Comparison of ENCODE assay signal across 8 cellular contexts in the genomic region with DNA sequence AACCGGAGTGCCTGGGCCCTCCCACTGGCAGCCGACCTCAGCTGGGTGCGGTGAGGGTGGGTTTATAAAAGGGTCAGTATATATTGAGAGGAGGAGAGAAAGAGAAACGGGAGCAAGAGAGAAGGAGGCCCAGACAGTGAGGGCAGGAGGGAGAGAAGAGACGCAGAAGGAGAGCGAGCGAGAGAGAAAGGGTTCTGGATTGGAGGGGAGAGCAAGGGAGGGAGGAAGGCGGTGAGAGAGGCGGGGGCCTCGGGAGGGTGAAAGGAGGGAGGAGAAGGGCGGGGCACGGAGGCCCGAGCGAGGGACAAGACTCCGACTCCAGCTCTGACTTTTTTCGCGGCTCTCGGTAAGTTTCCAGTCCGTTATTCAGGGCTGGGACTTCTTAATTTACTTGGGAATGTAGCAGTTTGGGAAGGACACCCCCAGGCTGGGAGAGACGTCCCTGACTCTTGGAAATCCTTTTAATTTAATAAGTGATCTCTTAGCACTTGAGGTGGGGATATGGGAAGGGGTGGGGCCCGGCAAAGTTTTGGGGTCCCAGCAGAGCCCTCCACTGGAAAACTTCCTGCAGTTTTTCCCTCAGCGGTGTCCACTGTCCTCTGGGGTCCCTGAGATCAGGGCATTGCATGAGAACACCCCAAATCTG. TPM values are rescaled to one million over a fixed set of nuclear protein-coding genes. Genes with fewer than 3 reads are reported as not detected.
A peak's percentile ranks its signal among the peaks of the same experiment; 100 is the strongest.
DNase-seq lines count a peak whose midpoint lies in the region; TF ChIP-seq lines count a peak whose summit lies in the region.

A gene with protein sequence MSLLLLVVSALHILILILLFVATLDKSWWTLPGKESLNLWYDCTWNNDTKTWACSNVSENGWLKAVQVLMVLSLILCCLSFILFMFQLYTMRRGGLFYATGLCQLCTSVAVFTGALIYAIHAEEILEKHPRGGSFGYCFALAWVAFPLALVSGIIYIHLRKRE (plus strand): TSS at position 288 of the 646 bp plus-strand sequence. CDS start 1,293 bp downstream, outside the sequence.

- intact Hi-C loops in A673 (cut with micrococcal nuclease; ENCODE audit: unreplicated experiment) (no loop called here), posterior vena cava (cut with DNase I) (no loop called here)

- no peaks in the 10 kb centered on the region for H3K9me3 Mint-ChIP-seq in type B pancreatic cell

- peaks cover 40% of the 10 kb centered on the region for H3K4me1 ChIP-seq in A673 (ENCODE audit: insufficient read depth, low read length, poor library complexity, severe bottlenecking)

- in situ Hi-C loops in SK-MEL-5 (cut with HindIII; ENCODE audit: low pct_unique_long_range_greater_than_20kb, low sequenced_read_pairs): no loop called here

- peak within 1 kb of the TSS; percentile 54 for H3K4me3 ChIP-seq in A673 (ENCODE audit: low read depth, low read length, poor library complexity, severe bottlenecking)

- H3K36me3 Mint-ChIP-seq in type B pancreatic cell: peaks cover 3% of the 10 kb centered on the region

- peak within 1 kb of the TSS; percentile 92 for H3K27ac ChIP-seq in A673 (ENCODE audit: low read depth, low read length, poor library complexity, severe bottlenecking)

- DNase-seq in A673 (ENCODE audit: low spot score) (peak; percentile 94), H4 (ENCODE audit: low spot score) (peak; percentile 94), SK-MEL-5 (ENCODE audit: low read depth, low spot score) (peak; percentile 86), glomerular endothelial cell (ENCODE audit: extremely low read depth, low read depth, low spot score) (no peak), posterior vena cava (ENCODE audit: low spot score) (peak; percentile 95), type B pancreatic cell (ENCODE audit: extremely low spot score, unreplicated experiment) (no peak), NCI-H1436 treated with DMSO at 0.1 percent for 48 hours (lab: John Stamatoyannopoulos, UW) (no peak)
- peak; percentile 76 for DNase-seq in activated gamma-delta T cell treated with anti-CD3 and anti-CD28 coated beads, Interleukin-2, amount 50 U/mL, for 16 hours (ENCODE audit: low read depth)

- no peak for TF ChIP-seq CTCF in A673 (conservative IDR thresholded peaks at IDR 0.05; ENCODE audit: low read depth, low read length)
- no peak for TF ChIP-seq CTCF in type B pancreatic cell (conservative IDR thresholded peaks at IDR 0.05)

- POLR2A ChIA-PET in A673 (lab: Charles Lee; ENCODE audit: low non-redundant PET): interaction anchor here (0.7 kb wide), 1 partner anchor 114 kb away, joined by 4 read pairs; no protein-coding TSS in a partner anchor

- TSS peak; percentile 51 for BruUV-seq in A673 (replicated peaks; lab: Mats Ljungman, UMichigan)

- peaks cover 4% of the 10 kb centered on the region for H3K9me3 ChIP-seq in A673 (ENCODE audit: low read depth, low read length, poor library complexity, severe bottlenecking)

- peaks cover 29% of the 10 kb centered on the region for H3K36me3 ChIP-seq in A673 (ENCODE audit: insufficient read depth, low read length, poor library complexity, severe bottlenecking)

- peak within 1 kb of the TSS; percentile 83 for H3K4me3 Mint-ChIP-seq in type B pancreatic cell

- H3K27ac Mint-ChIP-seq in type B pancreatic cell: peak within 1 kb of the TSS; percentile 50

- H3K4me1 Mint-ChIP-seq in type B pancreatic cell (ENCODE audit: unreplicated experiment): peaks cover 39% of the 10 kb centered on the region

- CTCF ChIA-PET in A673 (lab: Charles Lee): no interaction called here

- no peaks in the 10 kb centered on the region for H3K27me3 ChIP-seq in A673 (replicated peaks; ENCODE audit: insufficient read depth, low read depth, low read length, poor library complexity)

- no peaks in the 10 kb centered on the region for H3K27me3 Mint-ChIP-seq in type B pancreatic cell

RNA-seq across cellular contexts. Expression of the gene that starts here (rescaled TPM):
- total RNA-seq in A673 (2021): 170 and 187 TPM in 2 replicates
- total RNA-seq in H4 (2014; rRNA removed; shearing (Covaris generic)): 80.2 and 150 TPM in 2 replicates
- total RNA-seq in SK-MEL-5 (2014; rRNA removed; shearing (Covaris generic)): 184 and 193 TPM in 2 replicates
- 204 and 255 TPM in 2 replicates for polyA plus RNA-seq in SK-MEL-5 (2015; cell fraction: cytosol; rRNA removed)
- polyA plus RNA-seq in SK-MEL-5 (2015; cell fraction: nucleus; rRNA removed): 51.4 and 117 TPM in 2 replicates
- total RNA-seq in glomerular endothelial cell: 37.7 and 44.7 TPM in 2 replicates
- 100 to 1,000 TPM; 120 to 297 TPM for total RNA-seq in posterior vena cava
- total RNA-seq in type B pancreatic cell (ENCODE audit: low replicate concordance): 3.8 and 47.8 TPM in 2 replicates

Comparison
In these comparisons a context has a peak if more than half of its experiments do, and no peak if none do; other contexts are left out.
1. DNase-seq: peak in A673 (single experiment), H4 (single experiment), SK-MEL-5 (single experiment), activated gamma-delta T cell treated with anti-CD3 and anti-CD28 coated beads, Interleukin-2, amount 50 U/mL, for 16 hours (single experiment) and posterior vena cava (single experiment); none in glomerular endothelial cell (single experiment), type B pancreatic cell (single experiment) and NCI-H1436 treated with DMSO at 0.1 percent for 48 hours (single experiment).